ENCODE assay signal across 17 cellular contexts in genomic region chr16:73147958-73148357, GRCh38.
"Had no signal": no experiment of that assay in that cellular context is flagged by ENCODE, and none has a peak within 500 bp of the region (broad histone marks: within the 10 kb centered on the region; RNA-seq: fewer than 3 reads in every experiment).

No MANE protein-coding gene starts in this region.

- DNase-seq: IMR-90, Kasumi-1, MM.1S, NCI-H1092, NCI-H1105 treated with DMSO at 0.1 percent for 48 hours, NCI-H1417 treated with DMSO at 0.1 percent for 48 hours, NCI-H146, NCI-H1694 treated with DMSO at 0.1 percent for 48 hours, NCI-H1930, NCI-H2107, NCI-H2227 treated with DMSO at 0.1 percent for 48 hours, NCI-H524, NCI-H526 treated with DMSO at 0.1 percent for 48 hours, NCI-H82, Right ventricle myocardium superior, RPMI8226, SIG-M5 had no signal
